19 cellular contexts compared by ENCODE assay signal in the genomic region with DNA sequence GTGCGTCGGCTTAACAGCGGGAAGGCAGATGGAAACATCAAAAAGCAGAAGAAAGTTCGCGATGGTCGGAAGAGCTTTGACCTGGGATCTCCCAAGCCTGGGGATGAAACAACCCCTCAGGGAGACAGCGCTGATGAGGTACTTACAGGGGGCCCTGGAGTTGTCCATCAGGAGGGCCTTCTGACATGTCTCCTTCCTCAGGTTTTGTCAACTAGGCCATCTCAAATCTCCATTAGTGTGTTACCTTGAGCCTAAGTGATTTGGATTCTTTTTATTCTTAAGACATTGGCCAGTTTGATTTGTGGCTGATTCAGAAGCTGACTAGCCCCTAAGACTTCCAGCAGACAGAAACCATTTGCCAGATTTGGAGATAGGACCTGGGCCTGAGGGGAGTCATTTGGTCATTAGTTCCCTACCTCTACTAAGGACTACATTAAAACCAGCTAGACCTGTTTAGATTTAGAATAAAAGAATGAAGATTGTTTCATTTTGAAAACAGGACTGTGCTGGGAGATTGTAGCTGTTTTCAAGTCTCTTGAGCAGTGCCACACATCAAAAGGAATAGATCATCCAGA.
DNase-seq lines count a peak whose midpoint lies in the region; ATAC-seq, FAIRE-seq and TF ChIP-seq lines count a peak whose summit lies in the region.
"Had no signal": no experiment of that assay in that cellular context is flagged by ENCODE, and none has a peak within 500 bp of the region (broad histone marks: within the 10 kb centered on the region; RNA-seq: fewer than 3 reads in every experiment).

No MANE protein-coding gene starts in this region.

- 95 to 100% (median 96%) methylated on average over 7 of the region's 7 CpGs for WGBS in stomach, 5 donors

- DNase-seq in SIG-M5 treated with dmso at 0.1 percent for 504 hours (lab: John Stamatoyannopoulos, UW; ENCODE audit: unreplicated experiment) (peak; percentile 24), SIG-M5 (lab: John Stamatoyannopoulos, UW) (no peak), WTC11 (ENCODE audit: low spot score) (no peak), mesothelial cell of epicardium (ENCODE audit: low spot score in 2 of 2, unreplicated experiment in 2 of 2) (no peak), stomach (no peak), D721Med (ENCODE audit: insufficient read length, low spot score) (no peak), EL (no peak)
- DNase-seq: AML-193; CD4-positive, alpha-beta T cell; DMS79 treated with DMSO at 0.1 percent for 48 hours; GM23248 had no signal

- no peaks in the 10 kb centered on the region for H3K9me3 Mint-ChIP-seq in WTC11
- H3K9me3 Mint-ChIP-seq in mesothelial cell of epicardium = no peaks in the 10 kb centered on the region
- H3K9me3 Mint-ChIP-seq: CD4-positive, alpha-beta T cell had no signal

- no peaks in the 10 kb centered on the region; the same call in 1 of the 2 replicates for H3K27me3 Mint-ChIP-seq in WTC11 (ENCODE audit: low read depth)
- H3K27me3 Mint-ChIP-seq in mesothelial cell of epicardium (ENCODE audit: low read depth) = no peaks in the 10 kb centered on the region
- H3K27me3 Mint-ChIP-seq: CD4-positive, alpha-beta T cell had no signal

- H3K27me3 ChIP-seq in stomach = no peaks in the 10 kb centered on the region

- peaks cover 5 to 38% (median 25%) of the 10 kb centered on the region in 4 donors for H3K36me3 ChIP-seq in stomach
- H3K36me3 ChIP-seq: HAP-1 had no signal

- H3K4me3 Mint-ChIP-seq in WTC11 = no peak overlapping the region
- no peak overlapping the region for H3K4me3 Mint-ChIP-seq in mesothelial cell of epicardium
- H3K4me3 Mint-ChIP-seq: CD4-positive, alpha-beta T cell had no signal

- no peak for TF ChIP-seq CTCF in WTC11 (IDR thresholded peaks at IDR 0.05)
- TF ChIP-seq CTCF in mesothelial cell of epicardium (IDR thresholded peaks at IDR 0.05; ENCODE audit: unreplicated experiment) = no peak
- TF ChIP-seq CTCF in stomach (IDR thresholded peaks at IDR 0.05) = no peak
- no peak for TF ChIP-seq CTCF in D721Med (IDR thresholded peaks at IDR 0.05; ENCODE audit: insufficient read depth, missing control alignments)

- no peak overlapping the region for H3K4me3 ChIP-seq in stomach
- H3K4me3 ChIP-seq: A549, GM23248, HAP-1 had no signal

- POLR2A ChIA-PET in WTC11 (lab: Charles Lee) = no interaction called here

- peak overlapping the region in 3 of 5 donors; percentile 11 to 46 (median 41) for H3K27ac ChIP-seq in stomach
- H3K27ac ChIP-seq: 22Rv1, A549, C4-2B, GM23248, HL-60 had no signal

- CTCF ChIA-PET in WTC11 (lab: Charles Lee) = no interaction called here

- H3K4me1 ChIP-seq in stomach = peaks cover 36 to 82% (median 58%) of the 10 kb centered on the region in 4 donors
- H3K4me1 ChIP-seq: HAP-1 had no signal

- TF ChIP-seq EP300 in stomach (IDR thresholded peaks at IDR 0.05) = no peak

- H3K9me3 ChIP-seq in stomach = no peaks in the 10 kb centered on the region
- H3K9me3 ChIP-seq: A549, HAP-1 had no signal

- no peak for FAIRE-seq in D721Med (lab: Jason Lieb, UNC)
- FAIRE-seq: A549, G401.6, GM12891 had no signal

- H3K4me1 Mint-ChIP-seq in WTC11 (peaks cover 52% of the 10 kb centered on the region), mesothelial cell of epicardium (peaks cover 69% of the 10 kb centered on the region)

- peak overlapping the region; percentile 46; the same call in 1 of the 2 replicates for H3K27ac Mint-ChIP-seq in WTC11
- peak overlapping the region; percentile 70 for H3K27ac Mint-ChIP-seq in mesothelial cell of epicardium
- H3K27ac Mint-ChIP-seq: CD4-positive, alpha-beta T cell had no signal

- H3K36me3 Mint-ChIP-seq in WTC11 = no peaks in the 10 kb centered on the region
- H3K36me3 Mint-ChIP-seq in mesothelial cell of epicardium = peaks cover 5% of the 10 kb centered on the region

- no peak for TF ChIP-seq POLR2A in stomach (IDR thresholded peaks at IDR 0.05)

- intact Hi-C loops in stomach (cut with DNase I; ENCODE audit: low total_unique reads) = no loop called here

- ATAC-seq in WTC11 = no peak
- ATAC-seq in HG02884 (IDR thresholded peaks at IDR 0.05; ENCODE audit: unreplicated experiment) = no peak
- ATAC-seq: A549 had no signal

TF ChIP-seq in WTC11, 78 proteins besides CTCF, POLR2A, EP300 and RAD21 (continues in another document):
- TF ChIP-seq ZBTB21 (CRISPR knock-in tag; IDR thresholded peaks at IDR 0.05; ENCODE audit: borderline replicate concordance) = no peak
- TF ChIP-seq NR1H2 (CRISPR knock-in tag; IDR thresholded peaks at IDR 0.05) = no peak
- no peak for TF ChIP-seq ZNF317 (CRISPR knock-in tag; IDR thresholded peaks at IDR 0.05; ENCODE audit: borderline replicate concordance, low read depth)
- TF ChIP-seq NR3C1 (CRISPR knock-in tag; conservative IDR thresholded peaks at IDR 0.05; ENCODE audit: low read depth) = no peak
- no peak for TF ChIP-seq TP53 (CRISPR knock-in tag; IDR thresholded peaks at IDR 0.05)
- TF ChIP-seq ATF1 (CRISPR knock-in tag; IDR thresholded peaks at IDR 0.05) = no peak
- TF ChIP-seq, protein P1, sequence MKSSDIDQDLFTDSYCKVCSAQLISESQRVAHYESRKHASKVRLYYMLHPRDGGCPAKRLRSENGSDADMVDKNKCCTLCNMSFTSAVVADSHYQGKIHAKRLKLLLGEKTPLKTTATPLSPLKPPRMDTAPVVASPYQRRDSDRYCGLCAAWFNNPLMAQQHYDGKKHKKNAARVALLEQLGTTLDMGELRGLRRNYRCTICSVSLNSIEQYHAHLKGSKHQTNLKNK (CRISPR knock-in tag; IDR thresholded peaks at IDR 0.05) = no peak
- TF ChIP-seq RORB (CRISPR knock-in tag; IDR thresholded peaks at IDR 0.05) = no peak
- no peak for TF ChIP-seq ZNF232 (CRISPR knock-in tag; IDR thresholded peaks at IDR 0.05)
- no peak for TF ChIP-seq RELA (CRISPR knock-in tag; IDR thresholded peaks at IDR 0.05; ENCODE audit: borderline replicate concordance)
- TF ChIP-seq, protein P2, sequence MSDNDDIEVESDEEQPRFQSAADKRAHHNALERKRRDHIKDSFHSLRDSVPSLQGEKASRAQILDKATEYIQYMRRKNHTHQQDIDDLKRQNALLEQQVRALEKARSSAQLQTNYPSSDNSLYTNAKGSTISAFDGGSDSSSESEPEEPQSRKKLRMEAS (CRISPR knock-in tag; IDR thresholded peaks at IDR 0.05) = no peak
- no peak for TF ChIP-seq CREB1 (CRISPR knock-in tag; IDR thresholded peaks at IDR 0.05)
- TF ChIP-seq, protein P3, sequence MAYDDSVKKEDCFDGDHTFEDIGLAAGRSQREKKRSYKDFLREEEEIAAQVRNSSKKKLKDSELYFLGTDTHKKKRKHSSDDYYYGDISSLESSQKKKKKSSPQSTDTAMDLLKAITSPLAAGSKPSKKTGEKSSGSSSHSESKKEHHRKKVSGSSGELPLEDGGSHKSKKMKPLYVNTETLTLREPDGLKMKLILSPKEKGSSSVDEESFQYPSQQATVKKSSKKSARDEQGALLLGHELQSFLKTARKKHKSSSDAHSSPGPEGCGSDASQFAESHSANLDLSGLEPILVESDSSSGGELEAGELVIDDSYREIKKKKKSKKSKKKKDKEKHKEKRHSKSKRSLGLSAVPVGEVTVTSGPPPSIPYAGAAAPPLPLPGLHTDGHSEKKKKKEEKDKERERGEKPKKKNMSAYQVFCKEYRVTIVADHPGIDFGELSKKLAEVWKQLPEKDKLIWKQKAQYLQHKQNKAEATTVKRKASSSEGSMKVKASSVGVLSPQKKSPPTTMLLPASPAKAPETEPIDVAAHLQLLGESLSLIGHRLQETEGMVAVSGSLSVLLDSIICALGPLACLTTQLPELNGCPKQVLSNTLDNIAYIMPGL (CRISPR knock-in tag; IDR thresholded peaks at IDR 0.05) = no peak
- TF ChIP-seq, protein P4, sequence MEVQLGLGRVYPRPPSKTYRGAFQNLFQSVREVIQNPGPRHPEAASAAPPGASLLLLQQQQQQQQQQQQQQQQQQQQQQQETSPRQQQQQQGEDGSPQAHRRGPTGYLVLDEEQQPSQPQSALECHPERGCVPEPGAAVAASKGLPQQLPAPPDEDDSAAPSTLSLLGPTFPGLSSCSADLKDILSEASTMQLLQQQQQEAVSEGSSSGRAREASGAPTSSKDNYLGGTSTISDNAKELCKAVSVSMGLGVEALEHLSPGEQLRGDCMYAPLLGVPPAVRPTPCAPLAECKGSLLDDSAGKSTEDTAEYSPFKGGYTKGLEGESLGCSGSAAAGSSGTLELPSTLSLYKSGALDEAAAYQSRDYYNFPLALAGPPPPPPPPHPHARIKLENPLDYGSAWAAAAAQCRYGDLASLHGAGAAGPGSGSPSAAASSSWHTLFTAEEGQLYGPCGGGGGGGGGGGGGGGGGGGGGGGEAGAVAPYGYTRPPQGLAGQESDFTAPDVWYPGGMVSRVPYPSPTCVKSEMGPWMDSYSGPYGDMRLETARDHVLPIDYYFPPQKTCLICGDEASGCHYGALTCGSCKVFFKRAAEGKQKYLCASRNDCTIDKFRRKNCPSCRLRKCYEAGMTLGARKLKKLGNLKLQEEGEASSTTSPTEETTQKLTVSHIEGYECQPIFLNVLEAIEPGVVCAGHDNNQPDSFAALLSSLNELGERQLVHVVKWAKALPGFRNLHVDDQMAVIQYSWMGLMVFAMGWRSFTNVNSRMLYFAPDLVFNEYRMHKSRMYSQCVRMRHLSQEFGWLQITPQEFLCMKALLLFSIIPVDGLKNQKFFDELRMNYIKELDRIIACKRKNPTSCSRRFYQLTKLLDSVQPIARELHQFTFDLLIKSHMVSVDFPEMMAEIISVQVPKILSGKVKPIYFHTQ (CRISPR knock-in tag; IDR thresholded peaks at IDR 0.05) = no peak
- TF ChIP-seq, protein P5, sequence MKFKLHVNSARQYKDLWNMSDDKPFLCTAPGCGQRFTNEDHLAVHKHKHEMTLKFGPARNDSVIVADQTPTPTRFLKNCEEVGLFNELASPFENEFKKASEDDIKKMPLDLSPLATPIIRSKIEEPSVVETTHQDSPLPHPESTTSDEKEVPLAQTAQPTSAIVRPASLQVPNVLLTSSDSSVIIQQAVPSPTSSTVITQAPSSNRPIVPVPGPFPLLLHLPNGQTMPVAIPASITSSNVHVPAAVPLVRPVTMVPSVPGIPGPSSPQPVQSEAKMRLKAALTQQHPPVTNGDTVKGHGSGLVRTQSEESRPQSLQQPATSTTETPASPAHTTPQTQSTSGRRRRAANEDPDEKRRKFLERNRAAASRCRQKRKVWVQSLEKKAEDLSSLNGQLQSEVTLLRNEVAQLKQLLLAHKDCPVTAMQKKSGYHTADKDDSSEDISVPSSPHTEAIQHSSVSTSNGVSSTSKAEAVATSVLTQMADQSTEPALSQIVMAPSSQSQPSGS (CRISPR knock-in tag; IDR thresholded peaks at IDR 0.05; ENCODE audit: borderline replicate concordance, low read depth) = no peak
- TF ChIP-seq, protein P6, sequence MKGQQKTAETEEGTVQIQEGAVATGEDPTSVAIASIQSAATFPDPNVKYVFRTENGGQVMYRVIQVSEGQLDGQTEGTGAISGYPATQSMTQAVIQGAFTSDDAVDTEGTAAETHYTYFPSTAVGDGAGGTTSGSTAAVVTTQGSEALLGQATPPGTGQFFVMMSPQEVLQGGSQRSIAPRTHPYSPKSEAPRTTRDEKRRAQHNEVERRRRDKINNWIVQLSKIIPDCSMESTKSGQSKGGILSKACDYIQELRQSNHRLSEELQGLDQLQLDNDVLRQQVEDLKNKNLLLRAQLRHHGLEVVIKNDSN (CRISPR knock-in tag; IDR thresholded peaks at IDR 0.05) = no peak
